ENCODE assay signal across 8 cellular contexts in the genomic region with DNA sequence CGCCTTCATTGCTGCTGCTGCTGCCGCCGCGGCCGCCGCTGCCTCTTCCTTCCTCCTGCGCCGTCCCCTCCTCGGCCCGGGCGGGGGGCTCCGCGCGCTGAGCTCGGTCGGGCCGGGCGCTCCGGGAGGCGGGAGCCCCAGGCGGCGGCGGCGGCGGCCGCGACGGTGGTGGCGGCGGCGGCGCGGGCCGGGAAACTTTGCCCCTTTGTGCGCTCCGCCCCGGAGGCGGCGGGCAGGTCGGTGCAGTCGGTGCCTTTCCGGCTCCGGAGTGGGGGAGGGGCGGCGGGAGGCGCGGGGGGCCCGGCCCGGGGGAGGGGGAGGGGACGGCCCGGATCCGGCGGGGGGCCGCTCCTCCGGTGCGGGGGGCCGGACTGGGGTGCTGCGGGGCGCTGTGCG. TPM values are rescaled to one million over a fixed set of nuclear protein-coding genes. Genes with fewer than 3 reads are reported as not detected.
DNase-seq lines count a peak whose midpoint lies in the region; ATAC-seq, FAIRE-seq and TF ChIP-seq lines count a peak whose summit lies in the region.

No MANE protein-coding gene starts in this region.

- H3K9ac ChIP-seq in HUES6 (ENCODE audit: low read length), result no peak overlapping the region

- no peak overlapping the region for H3K27ac Mint-ChIP-seq in CD8-positive, alpha-beta T cell

- FAIRE-seq in GM19239 (lab: Jason Lieb, UNC) (no peak), pancreas (lab: Jason Lieb, UNC) (no peak)

- CTCF ChIA-PET in CD8-positive, alpha-beta T cell (lab: Charles Lee), result no interaction called here

- peak; percentile 33 to 83 (median 61) for DNase-seq in CD8-positive, alpha-beta T cell
- DNase-seq in GM19239 (ENCODE audit: insufficient read length, low spot score), result peak; percentile 54
- peak; percentile 68 for DNase-seq in activated CD4-positive, alpha-beta T cell treated with anti-CD3 and anti-CD28 coated beads, Interleukin-2, amount 50 U/mL, for 1 hour
- DNase-seq in epithelial cell of proximal tubule (ENCODE audit: low read depth), result no peak
- DNase-seq in pancreas, result peak; percentile 57 to 89 (median 68)
- no peak for DNase-seq in amniotic stem cell (lab: John Stamatoyannopoulos, UW)
- no peak for DNase-seq in GOT3 (lab: John Stamatoyannopoulos, UW)

- intact Hi-C loops in CD8-positive, alpha-beta T cell (cut with DNase I, micrococcal nuclease), result loop anchor here (1.0 to 5.0 kb wide), 5 partner anchors 38 to 212 kb away; partner anchors contain the start of genes DGUOK (in 1 of the 2), MOB1A (in 1 of the 2) and MTHFD2 (in 1 of the 2)
- intact Hi-C loops in pancreas (cut with DNase I), result no loop called here

- H3K4me3 Mint-ChIP-seq in CD8-positive, alpha-beta T cell, result peak overlapping the region; percentile 8

- peaks cover 78% of the 10 kb centered on the region for H3K4me1 ChIP-seq in CD8-positive, alpha-beta T cell (ENCODE audit: insufficient read depth, low read length)
- H3K4me1 ChIP-seq in HUES6 (ENCODE audit: control insufficient read depth, insufficient read depth, low read length), result peaks cover 44% of the 10 kb centered on the region
- H3K4me1 ChIP-seq in pancreas, result peaks cover 31 to 53% (median 34%) of the 10 kb centered on the region in 3 donors

- no peak overlapping the region for H3K4me3 ChIP-seq in CD8-positive, alpha-beta T cell (ENCODE audit: low read depth, low read length)
- H3K4me3 ChIP-seq in HUES6 (ENCODE audit: low read depth, low read length) (peak overlapping the region; percentile 35; the same call in 1 of the 2 replicates), epithelial cell of proximal tubule (ENCODE audit: low read depth, low read length) (peak overlapping the region; percentile 69), pancreas (peak overlapping the region in 3 of 4 donors; percentile 48 to 71 (median 65))

- no peak for TF ChIP-seq CTCF in CD8-positive, alpha-beta T cell (IDR thresholded peaks at IDR 0.05)
- TF ChIP-seq CTCF in epithelial cell of proximal tubule (conservative IDR thresholded peaks at IDR 0.05; ENCODE audit: low read depth, low read length) (no peak), pancreas (IDR thresholded peaks at IDR 0.05) (no peak)

- 1% methylated on average over 27 to 47 of the region's 60 CpGs for WGBS in pancreas, 2 donors

- no peaks in the 10 kb centered on the region for H3K9me3 Mint-ChIP-seq in CD8-positive, alpha-beta T cell

- no peaks in the 10 kb centered on the region for H3K9me3 ChIP-seq in CD8-positive, alpha-beta T cell (ENCODE audit: low read length)
- H3K9me3 ChIP-seq in HUES6 (ENCODE audit: control insufficient read depth, insufficient read depth, low read depth, low read length) (no peaks in the 10 kb centered on the region), pancreas (no peaks in the 10 kb centered on the region)

- POLR2A ChIA-PET in CD8-positive, alpha-beta T cell (lab: Charles Lee), result interaction anchor here (0.6 to 3.7 kb wide), 5 partner anchors 8 to 58 kb away, joined by 3 to 24 read pairs (median 3); no protein-coding TSS in a partner anchor

- H3K4me1 Mint-ChIP-seq in CD8-positive, alpha-beta T cell (ENCODE audit: low read depth), result peaks cover 78% of the 10 kb centered on the region

- peaks cover 22% of the 10 kb centered on the region for H3K36me3 Mint-ChIP-seq in CD8-positive, alpha-beta T cell

- peak; percentile 24 for ATAC-seq in CD8-positive, alpha-beta T cell
- no peak for ATAC-seq in pancreas

- H3K27ac ChIP-seq in CD8-positive, alpha-beta T cell (ENCODE audit: low read depth, low read length), result no peak overlapping the region
- H3K27ac ChIP-seq in HUES6 (ENCODE audit: low read depth, low read length) (no peak overlapping the region), pancreas (peak overlapping the region; percentile 96 to 99 (median 98))

- H3K27me3 Mint-ChIP-seq in CD8-positive, alpha-beta T cell (ENCODE audit: low read depth), result no peaks in the 10 kb centered on the region

- no peaks in the 10 kb centered on the region for H3K27me3 ChIP-seq in CD8-positive, alpha-beta T cell (ENCODE audit: insufficient read depth, low read length)
- peaks cover 63% of the 10 kb centered on the region for H3K27me3 ChIP-seq in HUES6 (ENCODE audit: control insufficient read depth, insufficient read depth, low read length)
- no peaks in the 10 kb centered on the region for H3K27me3 ChIP-seq in pancreas

- no peaks in the 10 kb centered on the region for H3K36me3 ChIP-seq in CD8-positive, alpha-beta T cell (ENCODE audit: insufficient read depth, low read length)
- H3K36me3 ChIP-seq in HUES6 (ENCODE audit: control insufficient read depth, insufficient read depth, low read length), result no peaks in the 10 kb centered on the region; the same call in 1 of the 2 replicates
- no peaks in the 10 kb centered on the region for H3K36me3 ChIP-seq in pancreas

RNA-seq across cellular contexts. Expression of gene TET3, which starts 0.2 kb away (rescaled TPM):
- total RNA-seq in CD8-positive, alpha-beta T cell, result 10 to 100 TPM; 25.4 to 26.2 TPM
- total RNA-seq in epithelial cell of proximal tubule (4.8 and 5.4 TPM in 2 replicates), pancreas (1 to 10 TPM; 4.1 to 8.6 (median 4.8) TPM)
- 1 to 10 TPM; 1.5 to 4.4 TPM for polyA plus RNA-seq in pancreas

RNA-seq across cellular contexts. Expression of gene DGUOK, which starts 58.2 kb away (rescaled TPM):
- total RNA-seq in CD8-positive, alpha-beta T cell, result 10 to 100 TPM; 29.0 to 31.8 TPM
- total RNA-seq in epithelial cell of proximal tubule, result 65.6 and 87.8 TPM in 2 replicates
- total RNA-seq in pancreas, result 10 to 100 TPM; 13.1 to 19.3 (median 15.2) TPM
- 10 to 100 TPM; 30.6 to 47.0 TPM for polyA plus RNA-seq in pancreas

Comparison
In these comparisons a context has a peak if more than half of its experiments do, and no peak if none do; other contexts are left out.
1. DNase-seq: peak in CD8-positive, alpha-beta T cell (7 of 7), GM19239 (single experiment), activated CD4-positive, alpha-beta T cell treated with anti-CD3 and anti-CD28 coated beads, Interleukin-2, amount 50 U/mL, for 1 hour (single experiment) and pancreas (6 of 6); none in epithelial cell of proximal tubule (single experiment), amniotic stem cell (single experiment) and GOT3 (single experiment).
2. H3K27ac ChIP-seq: peak in pancreas (4 of 4); none in CD8-positive, alpha-beta T cell (single experiment) and HUES6 (single experiment).
3. intact Hi-C loops: an anchor here in CD8-positive, alpha-beta T cell (1.0 to 5.0 kb wide); none called in pancreas.